In the genomic region with DNA sequence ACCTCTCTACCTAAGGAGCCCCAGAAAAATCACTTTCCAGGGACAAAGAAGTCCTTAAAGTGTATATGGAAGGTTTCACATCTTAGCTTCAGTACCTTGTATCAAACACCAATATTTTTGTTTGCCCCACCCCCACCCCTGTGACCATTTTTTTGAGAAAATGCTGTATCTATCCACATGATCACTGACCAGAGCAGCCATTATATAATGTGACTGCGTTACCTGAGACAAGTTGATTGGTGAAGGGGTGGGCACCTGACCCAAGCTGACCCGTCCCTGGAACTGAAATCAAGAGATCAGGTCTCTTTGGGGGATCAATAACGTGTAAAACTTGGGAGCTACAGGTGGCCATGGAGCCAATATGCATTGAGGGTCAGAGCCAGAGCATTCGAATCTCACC, we compare ENCODE assay signal across 22 cellular contexts.
"Had no signal": no experiment of that assay in that cellular context is flagged by ENCODE, and none has a peak within 500 bp of the region (broad histone marks: within the 10 kb centered on the region; RNA-seq: fewer than 3 reads in every experiment).

No MANE protein-coding gene starts in this region.

- H3K36me3 ChIP-seq: upper lobe of right lung had no signal

- H3K4me1 Mint-ChIP-seq: nephron progenitor cell had no signal

- H3K27ac ChIP-seq: dorsolateral prefrontal cortex, heart left ventricle, psoas muscle, right lobe of liver, tibial artery, upper lobe of right lung, vagina had no signal

- DNase-seq: dorsolateral prefrontal cortex; effector memory CD4-positive, alpha-beta T cell; heart left ventricle; hippocampal formation; left colon; left ventricle myocardium superior; mesenchymal stem cell; naive B cell; nephron progenitor cell; psoas muscle; retina; right lobe of liver; stimulated activated CD4-positive, alpha-beta T cell treated with anti-CD3 and anti-CD28 coated beads, Interleukin-4, amount 100 ng/mL, for 1 hour; stimulated activated CD8-positive, alpha-beta memory T cell treated with anti-CD3 and anti-CD28 coated beads, Interleukin-4, amount 100 ng/mL, for 48 hours; tibial artery; upper lobe of right lung had no signal

- H3K4me3 Mint-ChIP-seq: naive B cell; nephron progenitor cell; stimulated activated memory B cell treated with anti-CD40 and anti-IgM and Interleukin-4, amounts not matched to agents 10 μg/mL and 1 μg/mL and 100 μg/mL, for 72 hours; stimulated activated naive CD8-positive, alpha-beta T cell treated with anti-CD3 and anti-CD28 coated beads, Interleukin-15, Interleukin-2, amounts not matched to agents 100 ng/mL and 50 ng/mL, for 24 hours had no signal

- H3K27me3 ChIP-seq: dorsolateral prefrontal cortex, heart left ventricle, right lobe of liver, tibial artery, upper lobe of right lung, vagina had no signal

- H3K27me3 Mint-ChIP-seq: naive B cell; stimulated activated memory B cell treated with anti-CD40 and anti-IgM and Interleukin-4, amounts not matched to agents 10 μg/mL and 1 μg/mL and 100 μg/mL, for 72 hours; stimulated activated naive CD8-positive, alpha-beta T cell treated with anti-CD3 and anti-CD28 coated beads, Interleukin-15, Interleukin-2, amounts not matched to agents 100 ng/mL and 50 ng/mL, for 24 hours had no signal

- H3K9me3 Mint-ChIP-seq: naive B cell; stimulated activated memory B cell treated with anti-CD40 and anti-IgM and Interleukin-4, amounts not matched to agents 10 μg/mL and 1 μg/mL and 100 μg/mL, for 72 hours; stimulated activated naive CD8-positive, alpha-beta T cell treated with anti-CD3 and anti-CD28 coated beads, Interleukin-15, Interleukin-2, amounts not matched to agents 100 ng/mL and 50 ng/mL, for 24 hours had no signal

- FAIRE-seq: endometrium, frontal cortex had no signal

- H3K9me3 ChIP-seq: psoas muscle, tibial artery, upper lobe of right lung, vagina had no signal

- H3K4me3 ChIP-seq: dorsolateral prefrontal cortex, heart left ventricle, lung, psoas muscle, right lobe of liver, tibial artery, upper lobe of right lung, vagina had no signal

- H3K27ac Mint-ChIP-seq: nephron progenitor cell had no signal
